In genomic region chr15:31382693-31383005, GRCh38 we compare ENCODE assay signal across 21 cellular contexts. TPM values are rescaled to one million over a fixed set of nuclear protein-coding genes. Genes with fewer than 3 reads are reported as not detected.
DNase-seq lines count a peak whose midpoint lies in the region; ATAC-seq, FAIRE-seq and TF ChIP-seq lines count a peak whose summit lies in the region.
"Had no signal": no experiment of that assay in that cellular context is flagged by ENCODE, and none has a peak within 500 bp of the region (broad histone marks: within the 10 kb centered on the region; RNA-seq: fewer than 3 reads in every experiment).

No MANE protein-coding gene starts in this region.

- TF ChIP-seq CTCF in Peyer's patch (IDR thresholded peaks at IDR 0.05) (no peak), uterus (IDR thresholded peaks at IDR 0.05) (no peak)

- no peak overlapping the region for H3K4me3 ChIP-seq in Peyer's patch
- H3K4me3 ChIP-seq in uterus, result no peak overlapping the region
- H3K4me3 ChIP-seq: lower lobe of right lung, psoas muscle, stomach, vagina had no signal

- H3K9me3 ChIP-seq in Peyer's patch, result no peaks in the 10 kb centered on the region
- no peaks in the 10 kb centered on the region for H3K9me3 ChIP-seq in uterus
- H3K9me3 ChIP-seq: Caco-2, lower lobe of right lung, stomach, vagina had no signal

- H3K27ac ChIP-seq in Peyer's patch (peak overlapping the region in 3 of 4 donors; percentile 11 to 89 (median 74)), uterus (no peak overlapping the region)
- H3K27ac ChIP-seq: psoas muscle, stomach, vagina had no signal

- H3K36me3 ChIP-seq in Peyer's patch (peaks cover 0 to 12% (median 0%) of the 10 kb centered on the region in 3 donors), uterus (no peaks in the 10 kb centered on the region)

- H3K4me3 Mint-ChIP-seq in activated naive CD4-positive, alpha-beta T cell treated with anti-CD3 and anti-CD28 coated beads, Interleukin-2, amount 10 ng/mL, durations not matched to agents 7 days and 5 days, result no peak overlapping the region
- no peak overlapping the region for H3K4me3 Mint-ChIP-seq in stimulated activated effector memory CD8-positive, alpha-beta T cell treated with anti-CD3 and anti-CD28 coated beads, Interleukin-12 subunit alpha, Interleukin-12 subunit beta, amount 100 ng/mL, for 72 hours
- H3K4me3 Mint-ChIP-seq: naive B cell had no signal

- CTCF ChIA-PET in activated naive CD4-positive, alpha-beta T cell treated with anti-CD3 and anti-CD28 coated beads, Interleukin-2, amount 10 ng/mL, durations not matched to agents 7 days and 5 days (lab: Charles Lee), result interaction anchor here (1.0 to 1.3 kb wide), 3 partner anchors 17 to 108 kb away, joined by 3 to 4 read pairs (median 3); no protein-coding TSS in a partner anchor

- ATAC-seq in left colon, result peak; percentile 71
- no peak for ATAC-seq in stimulated activated effector memory CD8-positive, alpha-beta T cell treated with anti-CD3 and anti-CD28 coated beads, Interleukin-12 subunit alpha, Interleukin-12 subunit beta, amount 100 ng/mL, for 72 hours

- no peak for DNase-seq in activated naive CD4-positive, alpha-beta T cell treated with anti-CD3 and anti-CD28 coated beads, Interleukin-2, amount 10 ng/mL, durations not matched to agents 7 days and 5 days
- no peak for DNase-seq in activated naive CD4-positive, alpha-beta T cell treated with Interleukin-2 at 50 U/mL for 16 hours
- DNase-seq in Peyer's patch, result peak in 2 of 3 donors; percentile 80 to 88
- no peak for DNase-seq in left colon
- no peak for DNase-seq in stimulated activated effector memory CD8-positive, alpha-beta T cell treated with anti-CD3 and anti-CD28 coated beads, Interleukin-12 subunit alpha, Interleukin-12 subunit beta, amount 100 ng/mL, for 72 hours (ENCODE audit: low spot score in 2 of 2)
- DNase-seq in HTR-8/SVneo (ENCODE audit: insufficient read length, low spot score), result no peak
- DNase-seq in uterus, result no peak
- no peak for DNase-seq in GF-D8 (lab: John Stamatoyannopoulos, UW)
- DNase-seq: activated CD8-positive, alpha-beta memory T cell treated with anti-CD3 and anti-CD28 coated beads, Interleukin-2, amount 50 U/mL, for 48 hours; Caco-2; GDM1; HCEC 1CT; lower lobe of right lung; naive B cell; NCI-H1436 treated with DMSO at 0.1 percent for 48 hours; psoas muscle; stimulated activated CD4-positive, alpha-beta T cell treated with anti-CD3 and anti-CD28 coated beads, Interleukin-15, amount 100 ng/mL, for 24 hours; stomach; SW 1271 had no signal

- H3K4me1 ChIP-seq in Peyer's patch (peaks cover 0 to 39% (median 0%) of the 10 kb centered on the region in 4 donors), uterus (no peaks in the 10 kb centered on the region)

- peak; percentile 54 to 69 for TF ChIP-seq POLR2A in Peyer's patch (IDR thresholded peaks at IDR 0.05)
- no peak for TF ChIP-seq POLR2A in uterus (IDR thresholded peaks at IDR 0.05)

- no peak for FAIRE-seq in HTR-8/SVneo (lab: Jason Lieb, UNC)
- FAIRE-seq: GM12892 had no signal

- H3K9me3 Mint-ChIP-seq in activated naive CD4-positive, alpha-beta T cell treated with anti-CD3 and anti-CD28 coated beads, Interleukin-2, amount 10 ng/mL, durations not matched to agents 7 days and 5 days, result peaks cover 4% of the 10 kb centered on the region
- no peaks in the 10 kb centered on the region for H3K9me3 Mint-ChIP-seq in stimulated activated effector memory CD8-positive, alpha-beta T cell treated with anti-CD3 and anti-CD28 coated beads, Interleukin-12 subunit alpha, Interleukin-12 subunit beta, amount 100 ng/mL, for 72 hours

- H3K4me1 Mint-ChIP-seq in activated naive CD4-positive, alpha-beta T cell treated with anti-CD3 and anti-CD28 coated beads, Interleukin-2, amount 10 ng/mL, durations not matched to agents 7 days and 5 days, result peaks cover 65% of the 10 kb centered on the region
- H3K4me1 Mint-ChIP-seq in stimulated activated effector memory CD8-positive, alpha-beta T cell treated with anti-CD3 and anti-CD28 coated beads, Interleukin-12 subunit alpha, Interleukin-12 subunit beta, amount 100 ng/mL, for 72 hours, result peaks cover 70% of the 10 kb centered on the region

- H3K36me3 Mint-ChIP-seq in activated naive CD4-positive, alpha-beta T cell treated with anti-CD3 and anti-CD28 coated beads, Interleukin-2, amount 10 ng/mL, durations not matched to agents 7 days and 5 days, result peaks cover 54% of the 10 kb centered on the region
- H3K36me3 Mint-ChIP-seq in stimulated activated effector memory CD8-positive, alpha-beta T cell treated with anti-CD3 and anti-CD28 coated beads, Interleukin-12 subunit alpha, Interleukin-12 subunit beta, amount 100 ng/mL, for 72 hours, result peaks cover 52% of the 10 kb centered on the region

- intact Hi-C loops in left colon (cut with DNase I, micrococcal nuclease), result no loop called here
- intact Hi-C loops in uterus (cut with DNase I; ENCODE audit: low total_unique reads), result no loop called here

- no peaks in the 10 kb centered on the region for H3K27me3 ChIP-seq in Peyer's patch
- H3K27me3 ChIP-seq in uterus, result no peaks in the 10 kb centered on the region
- H3K27me3 ChIP-seq: stomach, vagina had no signal

- H3K27ac Mint-ChIP-seq in activated naive CD4-positive, alpha-beta T cell treated with anti-CD3 and anti-CD28 coated beads, Interleukin-2, amount 10 ng/mL, durations not matched to agents 7 days and 5 days, result peak overlapping the region; percentile 28
- peak overlapping the region; percentile 88 for H3K27ac Mint-ChIP-seq in stimulated activated effector memory CD8-positive, alpha-beta T cell treated with anti-CD3 and anti-CD28 coated beads, Interleukin-12 subunit alpha, Interleukin-12 subunit beta, amount 100 ng/mL, for 72 hours

- H3K27me3 Mint-ChIP-seq in activated naive CD4-positive, alpha-beta T cell treated with anti-CD3 and anti-CD28 coated beads, Interleukin-2, amount 10 ng/mL, durations not matched to agents 7 days and 5 days, result no peaks in the 10 kb centered on the region
- H3K27me3 Mint-ChIP-seq: naive B cell had no signal

RNA-seq across cellular contexts. Expression of gene KLF13, which starts 56.0 kb away (rescaled TPM):
- 10 to 100 TPM; 51.2 to 80.4 (median 75.6) TPM for total RNA-seq in Peyer's patch
- total RNA-seq in left colon, result 100 to 1,000 TPM in 1 of 2 donors, 10 to 100 TPM in 1; 36.8 to 103 TPM
- total RNA-seq in uterus, result 10 to 100 TPM; 20.2 to 58.8 (median 25.7) TPM

Comparison
In these comparisons a context has a peak if more than half of its experiments do, and no peak if none do; other contexts are left out.
1. DNase-seq: peak in Peyer's patch (2 of 3); none in activated naive CD4-positive, alpha-beta T cell treated with anti-CD3 and anti-CD28 coated beads, Interleukin-2, amount 10 ng/mL, durations not matched to agents 7 days and 5 days (single experiment), activated naive CD4-positive, alpha-beta T cell treated with Interleukin-2 at 50 U/mL for 16 hours (single experiment), left colon (0 of 2), stimulated activated effector memory CD8-positive, alpha-beta T cell treated with anti-CD3 and anti-CD28 coated beads, Interleukin-12 subunit alpha, Interleukin-12 subunit beta, amount 100 ng/mL, for 72 hours (0 of 2), HTR-8/SVneo (single experiment), uterus (0 of 2) and GF-D8 (single experiment).
2. H3K27ac ChIP-seq: peak in Peyer's patch (3 of 4); none in uterus (0 of 2).
3. POLR2A ChIP-seq: peak in Peyer's patch (2 of 2); none in uterus (0 of 2).